In genomic region chr20:63974402-63975200, GRCh38 we compare ENCODE assay signal across 1 cellular context.
TF ChIP-seq lines count a peak whose summit lies in the region.

No MANE protein-coding gene starts in this region.

TF ChIP-seq in HEK293, 187 proteins besides CTCF, POLR2A, EP300 and RAD21 (continued from another document):
- TF ChIP-seq ZNF518A (tag by site-specific recombination; conservative IDR thresholded peaks at IDR 0.05; ENCODE audit: low read depth) (no peak), ZFP3 (tag by site-specific recombination; IDR thresholded peaks at IDR 0.05; ENCODE audit: low read depth) (no peak), ZFHX2 (tag by site-specific recombination; conservative IDR thresholded peaks at IDR 0.05) (peak; percentile 80), ZNF76 (tag by site-specific recombination; IDR thresholded peaks at IDR 0.05; ENCODE audit: borderline replicate concordance, low read depth) (no peak), ZNF146 (tag by site-specific recombination; IDR thresholded peaks at IDR 0.05) (no peak), ZNF791 (tag by site-specific recombination; IDR thresholded peaks at IDR 0.05) (no peak), ZNF549 (tag by site-specific recombination; IDR thresholded peaks at IDR 0.05) (no peak)
